1 cellular context compared by ENCODE assay signal in genomic region chr5:6712582-6713273, GRCh38.
TF ChIP-seq lines count a peak whose summit lies in the region.

No MANE protein-coding gene starts in this region.

TF ChIP-seq in HepG2, 621 proteins besides CTCF, POLR2A, EP300 and RAD21 (continued from another document and continues in another):
- TF ChIP-seq ZNF687 (CRISPR knock-in tag; IDR thresholded peaks at IDR 0.05): peak; percentile 98
- TF ChIP-seq MEF2D (CRISPR knock-in tag; IDR thresholded peaks at IDR 0.05): no peak
- TF ChIP-seq CCAR2 (optimal IDR thresholded peaks at IDR 0.05; ENCODE audit: low read depth, low read length): no peak
- TF ChIP-seq SYNCRIP (IDR thresholded peaks at IDR 0.05; ENCODE audit: insufficient read depth, low read depth, low read length): no peak
- TF ChIP-seq MIER2 (CRISPR knock-in tag; IDR thresholded peaks at IDR 0.05): no peak
- peak; percentile 59; the same call in 1 of the 2 replicates for TF ChIP-seq ZBTB25 (CRISPR knock-in tag; IDR thresholded peaks at IDR 0.05)
- no peak for TF ChIP-seq PRPF4 (IDR thresholded peaks at IDR 0.05; ENCODE audit: low read depth, low read length, poor library complexity, severe bottlenecking)
- TF ChIP-seq MZF1 (CRISPR knock-in tag; IDR thresholded peaks at IDR 0.05; ENCODE audit: borderline replicate concordance): no peak
- no peak for TF ChIP-seq DR1 (CRISPR knock-in tag; IDR thresholded peaks at IDR 0.05)
- peak; percentile 77 for TF ChIP-seq AGO2 (optimal IDR thresholded peaks at IDR 0.05; ENCODE audit: low read depth, low read length)
- TF ChIP-seq ZBTB46 (CRISPR knock-in tag; IDR thresholded peaks at IDR 0.05; ENCODE audit: borderline replicate concordance): no peak
- TF ChIP-seq ATF7-NPFF (CRISPR knock-in tag; IDR thresholded peaks at IDR 0.05; ENCODE audit: low read depth): peak; percentile 42
- TF ChIP-seq ZNF30 (CRISPR knock-in tag; IDR thresholded peaks at IDR 0.05): peak; percentile 98
- TF ChIP-seq CENPX (CRISPR knock-in tag; IDR thresholded peaks at IDR 0.05): no peak
- no peak for TF ChIP-seq ZNF207 (IDR thresholded peaks at IDR 0.05; ENCODE audit: borderline replicate concordance)
- peak; percentile 69; the same call in 1 of the 2 replicates for TF ChIP-seq ZFP41 (CRISPR knock-in tag; IDR thresholded peaks at IDR 0.05; ENCODE audit: borderline replicate concordance)
- no peak for TF ChIP-seq HNF4G (IDR thresholded peaks at IDR 0.05; ENCODE audit: borderline replicate concordance, low read depth, low read length)
- TF ChIP-seq HNF4G (CRISPR knock-in tag; IDR thresholded peaks at IDR 0.05; ENCODE audit: borderline replicate concordance, low read depth): no peak
- 0 out of 2 replicates have a peak, but pooled peaks have one; percentile 11 for TF ChIP-seq MIER3 (CRISPR knock-in tag; IDR thresholded peaks at IDR 0.05; ENCODE audit: borderline replicate concordance)
- TF ChIP-seq PHF21A (CRISPR knock-in tag; IDR thresholded peaks at IDR 0.05): peak; percentile 81
- TF ChIP-seq ZNF772 (CRISPR knock-in tag; IDR thresholded peaks at IDR 0.05): no peak
- TF ChIP-seq ZNF350 (CRISPR knock-in tag; IDR thresholded peaks at IDR 0.05; ENCODE audit: borderline replicate concordance, low read depth): peak; percentile 55; the same call in 1 of the 2 replicates
- no peak for TF ChIP-seq FOSL2 (CRISPR knock-in tag; IDR thresholded peaks at IDR 0.05)
- no peak for TF ChIP-seq PPARG (CRISPR knock-in tag; conservative IDR thresholded peaks at IDR 0.05)
- TF ChIP-seq YEATS2 (CRISPR knock-in tag; IDR thresholded peaks at IDR 0.05; ENCODE audit: borderline replicate concordance): 0 out of 2 replicates have a peak, but pooled peaks have one; percentile 8
- no peak; the same call in 1 of the 2 replicates for TF ChIP-seq ZSCAN20 (CRISPR knock-in tag; IDR thresholded peaks at IDR 0.05; ENCODE audit: borderline replicate concordance)
- TF ChIP-seq SNRNP70 (IDR thresholded peaks at IDR 0.05; ENCODE audit: low read depth, low read length): no peak
- TF ChIP-seq MATR3 (CRISPR knock-in tag; IDR thresholded peaks at IDR 0.05): no peak
- TF ChIP-seq KAT8 (CRISPR knock-in tag; IDR thresholded peaks at IDR 0.05): no peak
- peak; percentile 55 for TF ChIP-seq BHLHE40 (IDR thresholded peaks at IDR 0.05; ENCODE audit: low read length)
- no peak for TF ChIP-seq THYN1 (CRISPR knock-in tag; IDR thresholded peaks at IDR 0.05; ENCODE audit: borderline replicate concordance, low read depth)
- peak; percentile 18; the same call in 1 of the 2 replicates for TF ChIP-seq ZNF281 (CRISPR knock-in tag; IDR thresholded peaks at IDR 0.05; ENCODE audit: borderline replicate concordance)
- TF ChIP-seq RARA (CRISPR knock-in tag; IDR thresholded peaks at IDR 0.05): peak; percentile 65
- TF ChIP-seq RNF219 (CRISPR knock-in tag; IDR thresholded peaks at IDR 0.05): no peak
- TF ChIP-seq PHF5A (CRISPR knock-in tag; IDR thresholded peaks at IDR 0.05; ENCODE audit: low read depth, unreplicated experiment): no peak
- peak; percentile 88 for TF ChIP-seq ZNF18 (CRISPR knock-in tag; IDR thresholded peaks at IDR 0.05; ENCODE audit: insufficient replicate concordance)
- TF ChIP-seq RARG (CRISPR knock-in tag; IDR thresholded peaks at IDR 0.05; ENCODE audit: low read depth): no peak
- TF ChIP-seq GPBP1L1 (CRISPR knock-in tag; IDR thresholded peaks at IDR 0.05): no peak
- no peak; the same call in 1 of the 2 replicates for TF ChIP-seq FOXA3 (CRISPR knock-in tag; IDR thresholded peaks at IDR 0.05)
- peak; percentile 92 for TF ChIP-seq ZNF234 (CRISPR knock-in tag; conservative IDR thresholded peaks at IDR 0.05)
- 0 out of 2 replicates have a peak, but pooled peaks have one; percentile 17 for TF ChIP-seq ZNF354B (CRISPR knock-in tag; IDR thresholded peaks at IDR 0.05)
- peak; percentile 86 for TF ChIP-seq ZNF142 (CRISPR knock-in tag; IDR thresholded peaks at IDR 0.05)
